In genomic region chrX:11597479-11597878, GRCh38 we compare ENCODE assay signal across 23 cellular contexts.
A peak's percentile ranks its signal among the peaks of the same experiment; 100 is the strongest.
DNase-seq lines count a peak whose midpoint lies in the region; ATAC-seq, FAIRE-seq and TF ChIP-seq lines count a peak whose summit lies in the region.
"Had no signal": no experiment of that assay in that cellular context is flagged by ENCODE, and none has a peak within 500 bp of the region (broad histone marks: within the 10 kb centered on the region; RNA-seq: fewer than 3 reads in every experiment).

No MANE protein-coding gene starts in this region.

- ATAC-seq in GM18870 (IDR thresholded peaks at IDR 0.05; ENCODE audit: unreplicated experiment) (no peak), GM19328 (IDR thresholded peaks at IDR 0.05; ENCODE audit: unreplicated experiment) (no peak)
- ATAC-seq: CD8-positive, alpha-beta T cell; HCT116 had no signal

- H3K27ac Mint-ChIP-seq in nephron, result peak overlapping the region; percentile 4 to 71 (median 36)
- H3K27ac Mint-ChIP-seq: CD8-positive, alpha-beta T cell had no signal

- no peaks in the 10 kb centered on the region for H3K27me3 Mint-ChIP-seq in nephron (ENCODE audit: low read depth)

- peak; percentile 66 for FAIRE-seq in GM19239 (lab: Jason Lieb, UNC)
- FAIRE-seq: A204.1, G401.6, H1, RCC 7860 had no signal

- DNase-seq in GM19239 (ENCODE audit: insufficient read length, low spot score) (no peak), brain microvascular endothelial cell (peak; percentile 15), fibroblast of mammary gland (ENCODE audit: low read depth) (peak; percentile 56), C1 segment of cervical spinal cord (lab: John Stamatoyannopoulos, UW) (no peak)
- DNase-seq: Caco-2; CD8-positive, alpha-beta T cell; IMR-90; MM.1S; NCI-H2029; NCI-H446; NCI-H524 treated with DMSO at 0.1 percent for 48 hours; NCI-H774; SJCRH30 had no signal

- no peak overlapping the region for H3K4me3 ChIP-seq in brain microvascular endothelial cell (ENCODE audit: low read depth, low read length)
- H3K4me3 ChIP-seq in fibroblast of mammary gland (ENCODE audit: control insufficient read depth, low read depth, low read length), result no peak overlapping the region
- H3K4me3 ChIP-seq: SJCRH30 had no signal

- H3K4me1 Mint-ChIP-seq in nephron, result peaks cover 7% of the 10 kb centered on the region

- H3K9me3 Mint-ChIP-seq in nephron, result peaks cover 5% of the 10 kb centered on the region
- H3K9me3 Mint-ChIP-seq: CD8-positive, alpha-beta T cell had no signal

- no peak for TF ChIP-seq CTCF in brain microvascular endothelial cell (IDR thresholded peaks at IDR 0.05; ENCODE audit: low read depth, low read length, missing control alignments)
- TF ChIP-seq CTCF in fibroblast of mammary gland (conservative IDR thresholded peaks at IDR 0.05; ENCODE audit: control insufficient read depth, insufficient read depth, low read depth, low read length), result no peak
- no peak for TF ChIP-seq CTCF in nephron (IDR thresholded peaks at IDR 0.05; ENCODE audit: unreplicated experiment in 3 of 3)

- no peaks in the 10 kb centered on the region for H3K36me3 Mint-ChIP-seq in nephron (ENCODE audit: low read depth)
- H3K36me3 Mint-ChIP-seq: CD8-positive, alpha-beta T cell had no signal

- no peak overlapping the region for H3K27ac ChIP-seq in brain microvascular endothelial cell
- H3K27ac ChIP-seq: C4-2B, KMS-11, SJCRH30 had no signal

- no peaks in the 10 kb centered on the region for H3K27me3 ChIP-seq in brain microvascular endothelial cell (replicated peaks)
- H3K27me3 ChIP-seq: SJCRH30 had no signal

- H3K36me3 ChIP-seq in brain microvascular endothelial cell (replicated peaks), result no peaks in the 10 kb centered on the region
- H3K36me3 ChIP-seq: SJCRH30 had no signal

- in situ Hi-C loops in brain microvascular endothelial cell (cut with HindIII; ENCODE audit: low pct_ligation_motif_present, low sequenced_read_pairs), result no loop called here

- no peak overlapping the region for H3K4me3 Mint-ChIP-seq in nephron
- H3K4me3 Mint-ChIP-seq: CD8-positive, alpha-beta T cell had no signal

Comparison
In these comparisons a context has a peak if more than half of its experiments do, and no peak if none do; other contexts are left out.
1. DNase-seq: peak in brain microvascular endothelial cell (single experiment) and fibroblast of mammary gland (single experiment); none in GM19239 (single experiment) and C1 segment of cervical spinal cord (0 of 14).